8 cellular contexts compared by ENCODE assay signal in the genomic region with DNA sequence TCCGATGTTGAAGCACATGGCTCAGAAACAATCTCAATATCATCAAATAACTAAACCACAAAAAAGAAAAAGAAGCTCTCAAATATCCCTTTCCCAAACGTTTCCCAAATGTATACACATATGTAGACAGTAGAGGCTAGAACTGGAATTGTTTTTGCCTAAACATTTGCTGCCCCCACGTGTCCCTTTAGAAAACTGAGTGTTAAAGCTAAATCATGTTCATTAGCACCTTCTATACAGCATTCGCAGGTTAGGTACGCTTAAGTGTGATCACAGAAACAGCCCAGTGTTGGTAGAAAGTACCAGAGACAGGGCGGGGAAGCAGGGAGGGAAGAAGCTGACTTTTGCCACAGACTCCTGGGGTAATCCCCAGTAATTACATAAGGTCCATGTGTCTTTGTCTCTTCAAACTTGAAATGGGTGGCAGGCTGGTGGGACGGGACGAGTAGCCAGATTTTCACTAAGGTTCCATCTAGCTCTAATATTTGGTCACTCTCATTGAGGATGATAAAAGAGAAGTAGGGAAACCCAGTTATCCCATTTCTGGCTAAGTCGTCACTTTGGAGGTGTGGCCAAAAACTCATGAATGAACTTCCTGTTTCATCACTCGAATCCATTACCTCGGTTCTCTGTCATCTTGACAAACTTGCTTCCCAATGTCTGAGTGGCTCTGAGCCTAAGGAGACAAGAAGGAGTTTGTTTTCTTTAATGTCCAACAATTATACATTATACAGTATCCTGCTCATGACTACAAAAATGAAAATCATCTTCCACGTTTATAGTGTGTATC. TPM values are rescaled to one million over a fixed set of nuclear protein-coding genes. Genes with fewer than 3 reads are reported as not detected.
DNase-seq lines count a peak whose midpoint lies in the region; ATAC-seq and TF ChIP-seq lines count a peak whose summit lies in the region.

No MANE protein-coding gene starts in this region.

- H3K36me3 ChIP-seq in left ventricle myocardium inferior: no peaks in the 10 kb centered on the region

- peak; percentile 59 for ATAC-seq in HG02610 (IDR thresholded peaks at IDR 0.05; ENCODE audit: unreplicated experiment)
- ATAC-seq in T-helper 17 cell: peak; percentile 18
- ATAC-seq in stimulated activated memory B cell treated with anti-CD40 and anti-IgM and Interleukin-4, amounts not matched to agents 10 μg/mL and 1 μg/mL and 100 μg/mL, for 72 hours: no peak

- peaks cover 7% of the 10 kb centered on the region for H3K4me1 Mint-ChIP-seq in T-helper 17 cell
- H3K4me1 Mint-ChIP-seq in stimulated activated memory B cell treated with anti-CD40 and anti-IgM and Interleukin-4, amounts not matched to agents 10 μg/mL and 1 μg/mL and 100 μg/mL, for 72 hours: peaks cover 19% of the 10 kb centered on the region

- peak; percentile 46 for TF ChIP-seq CTCF in GM12874 (IDR thresholded peaks at IDR 0.05; ENCODE audit: insufficient read depth, low read depth, low read length)
- peak; percentile 55 for TF ChIP-seq CTCF in left ventricle myocardium inferior (IDR thresholded peaks at IDR 0.05; ENCODE audit: borderline replicate concordance)

- H3K4me1 ChIP-seq in left ventricle myocardium inferior: peaks cover 24% of the 10 kb centered on the region

- H3K27ac ChIP-seq in left ventricle myocardium inferior (replicated peaks): no peak overlapping the region

- H3K4me3 ChIP-seq in left ventricle myocardium inferior: no peak overlapping the region

- H3K27ac Mint-ChIP-seq in T-helper 17 cell: no peak overlapping the region
- no peak overlapping the region for H3K27ac Mint-ChIP-seq in stimulated activated memory B cell treated with anti-CD40 and anti-IgM and Interleukin-4, amounts not matched to agents 10 μg/mL and 1 μg/mL and 100 μg/mL, for 72 hours

- H3K9me3 Mint-ChIP-seq in stimulated activated memory B cell treated with anti-CD40 and anti-IgM and Interleukin-4, amounts not matched to agents 10 μg/mL and 1 μg/mL and 100 μg/mL, for 72 hours: peaks cover 4% of the 10 kb centered on the region

- intact Hi-C loops in left ventricle myocardium inferior (cut with micrococcal nuclease): loop anchor here (10.0 kb wide), 1 partner anchor 1445 kb away; no protein-coding TSS in a partner anchor

- H3K27me3 ChIP-seq in left ventricle myocardium inferior (ENCODE audit: low read depth): peaks cover 92% of the 10 kb centered on the region

- H3K36me3 Mint-ChIP-seq in T-helper 17 cell (ENCODE audit: low read depth): peaks cover 5% of the 10 kb centered on the region
- H3K36me3 Mint-ChIP-seq in stimulated activated memory B cell treated with anti-CD40 and anti-IgM and Interleukin-4, amounts not matched to agents 10 μg/mL and 1 μg/mL and 100 μg/mL, for 72 hours: no peaks in the 10 kb centered on the region

- H3K27me3 Mint-ChIP-seq in T-helper 17 cell: peaks cover 52% of the 10 kb centered on the region
- H3K27me3 Mint-ChIP-seq in stimulated activated memory B cell treated with anti-CD40 and anti-IgM and Interleukin-4, amounts not matched to agents 10 μg/mL and 1 μg/mL and 100 μg/mL, for 72 hours: peaks cover 41% of the 10 kb centered on the region

- DNase-seq in AML-193 (lab: John Stamatoyannopoulos, UW) (peak; percentile 87), NAMALWA (ENCODE audit: low spot score) (peak; percentile 66), T-helper 17 cell (no peak), left ventricle myocardium inferior (no peak)
- DNase-seq in stimulated activated CD4-positive, alpha-beta T cell treated with anti-CD3 and anti-CD28 coated beads, Interleukin-4, amount 100 ng/mL, for 24 hours: no peak

- H3K4me3 Mint-ChIP-seq in T-helper 17 cell: no peak overlapping the region
- peak overlapping the region; percentile 23 for H3K4me3 Mint-ChIP-seq in stimulated activated memory B cell treated with anti-CD40 and anti-IgM and Interleukin-4, amounts not matched to agents 10 μg/mL and 1 μg/mL and 100 μg/mL, for 72 hours

- H3K9me3 ChIP-seq in T-helper 17 cell (ENCODE audit: control insufficient read depth, low read length, poor library complexity, severe bottlenecking) (no peaks in the 10 kb centered on the region), left ventricle myocardium inferior (replicated peaks) (no peaks in the 10 kb centered on the region)

RNA-seq across cellular contexts. Expression of gene TFAP2A, which starts 15.0 kb away (rescaled TPM):
- total RNA-seq in T-helper 17 cell (under 1 TPM; 0.18 to 0.40 TPM), left ventricle myocardium inferior (0.66 TPM)

Comparison
In these comparisons a context has a peak if more than half of its experiments do, and no peak if none do; other contexts are left out.
1. DNase-seq: peak in AML-193 (2 of 2) and NAMALWA (single experiment); none in T-helper 17 cell (0 of 3), left ventricle myocardium inferior (single experiment) and stimulated activated CD4-positive, alpha-beta T cell treated with anti-CD3 and anti-CD28 coated beads, Interleukin-4, amount 100 ng/mL, for 24 hours (single experiment).